Comparison of ENCODE assay signal across 22 cellular contexts in the genomic region with DNA sequence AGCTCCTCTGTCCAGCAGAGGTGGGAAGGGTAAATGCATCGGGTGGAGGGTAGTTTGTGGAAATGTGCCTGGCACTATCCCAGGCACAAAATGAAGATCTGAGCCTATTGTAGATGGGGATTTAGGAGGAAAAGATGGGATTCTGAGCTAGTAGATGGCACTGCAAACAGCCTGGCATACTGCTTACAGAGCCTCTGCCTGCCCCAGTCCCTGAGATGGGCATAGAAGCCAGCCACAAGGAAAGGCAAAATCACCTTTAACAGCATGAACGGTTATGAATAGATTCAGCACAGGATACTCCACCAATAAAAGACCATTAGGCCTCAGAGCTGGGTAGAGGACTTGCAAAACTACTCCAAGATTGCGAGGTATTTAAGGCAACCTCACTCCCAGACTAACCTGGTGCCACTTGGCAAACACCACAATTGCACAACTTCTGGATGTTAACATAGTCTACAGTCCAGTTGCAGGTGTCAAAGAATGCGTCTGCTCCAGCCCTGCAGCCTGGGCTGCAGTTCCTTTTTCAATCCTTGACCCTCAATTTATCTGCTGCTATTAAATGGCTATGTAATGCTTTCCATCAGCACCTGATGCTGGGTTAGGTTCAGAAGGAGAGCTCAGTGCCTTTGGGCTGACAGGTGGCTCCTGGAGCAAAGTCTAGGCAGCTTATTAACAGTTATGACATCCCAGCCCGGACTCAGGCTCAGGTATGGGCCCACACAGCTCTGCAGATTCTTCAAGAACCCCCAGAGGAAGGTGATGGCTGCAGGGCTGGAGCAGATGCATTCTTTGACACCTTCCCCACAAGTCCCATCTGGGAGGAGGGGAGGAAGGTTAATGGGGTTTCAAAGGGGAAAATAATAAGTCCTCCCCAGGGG.
"Had no signal": no experiment of that assay in that cellular context is flagged by ENCODE, and none has a peak within 500 bp of the region (broad histone marks: within the 10 kb centered on the region; RNA-seq: fewer than 3 reads in every experiment).

No MANE protein-coding gene starts in this region.

- DNase-seq: activated T-cell treated with anti-CD3 and anti-CD28 coated beads, Interleukin-2, amount 50 U/mL, for 1 hour; dorsolateral prefrontal cortex; glutamatergic neuron; hippocampal formation; naive thymus-derived CD4-positive, alpha-beta T cell; stimulated activated CD4-positive, alpha-beta T cell treated with anti-CD3 and anti-CD28 coated beads, Interleukin-4, amount 100 ng/mL, for 4 hours; stimulated activated naive CD8-positive, alpha-beta T cell treated with anti-CD3 and anti-CD28 coated beads, Interleukin-15, Interleukin-2, amounts not matched to agents 100 U/mL and 50 U/mL, for 24 hours; substantia nigra; T-helper 9 cell; uterus had no signal

- H3K36me3 ChIP-seq: breast epithelium, thyroid gland, uterus had no signal

- FAIRE-seq: astrocyte, colon, frontal cortex had no signal

- H3K9me3 ChIP-seq: breast epithelium, esophagus muscularis mucosa, thyroid gland, uterus had no signal

- ATAC-seq: activated naive CD4-positive, alpha-beta T cell treated with anti-CD3 and anti-CD28 coated beads, Interleukin-2, amount 50 U/mL, for 72 hours; activated T-helper 17 cell treated with anti-CD3 and anti-CD28 coated beads, Interleukin-2, amount 50 U/mL, for 72 hours; naive thymus-derived CD4-positive, alpha-beta T cell; stimulated activated naive CD8-positive, alpha-beta T cell treated with anti-CD3 and anti-CD28 coated beads, Interleukin-15, Interleukin-2, amounts not matched to agents 100 U/mL and 50 U/mL, for 24 hours had no signal

- H3K27me3 ChIP-seq: breast epithelium, dorsolateral prefrontal cortex, esophagus muscularis mucosa, thyroid gland, uterus had no signal

- H3K27ac Mint-ChIP-seq: activated naive CD4-positive, alpha-beta T cell treated with anti-CD3 and anti-CD28 coated beads, Interleukin-2, amount 50 U/mL, for 72 hours; activated T-helper 17 cell treated with anti-CD3 and anti-CD28 coated beads, Interleukin-2, amount 50 U/mL, for 72 hours; naive thymus-derived CD4-positive, alpha-beta T cell; progenitor cell of endocrine pancreas; WTC11 had no signal

- H3K4me3 ChIP-seq: breast epithelium, dorsolateral prefrontal cortex, esophagus muscularis mucosa, thyroid gland, uterus had no signal

- H3K27ac ChIP-seq: breast epithelium, dorsolateral prefrontal cortex, esophagus muscularis mucosa, thyroid gland, uterus had no signal

- H3K27me3 Mint-ChIP-seq: activated T-helper 17 cell treated with anti-CD3 and anti-CD28 coated beads, Interleukin-2, amount 50 U/mL, for 72 hours; central memory CD8-positive, alpha-beta T cell had no signal

- H3K4me3 Mint-ChIP-seq: activated T-helper 17 cell treated with anti-CD3 and anti-CD28 coated beads, Interleukin-2, amount 50 U/mL, for 72 hours; central memory CD8-positive, alpha-beta T cell; neural crest cell; WTC11 had no signal

- H3K36me3 Mint-ChIP-seq: activated naive CD4-positive, alpha-beta T cell treated with anti-CD3 and anti-CD28 coated beads, Interleukin-2, amount 50 U/mL, for 72 hours; WTC11 had no signal

- H3K4me1 ChIP-seq: breast epithelium, uterus had no signal

- H3K9me3 Mint-ChIP-seq: activated naive CD4-positive, alpha-beta T cell treated with anti-CD3 and anti-CD28 coated beads, Interleukin-2, amount 50 U/mL, for 72 hours; activated T-helper 17 cell treated with anti-CD3 and anti-CD28 coated beads, Interleukin-2, amount 50 U/mL, for 72 hours; central memory CD8-positive, alpha-beta T cell; neural crest cell had no signal

- H3K4me1 Mint-ChIP-seq: activated T-helper 17 cell treated with anti-CD3 and anti-CD28 coated beads, Interleukin-2, amount 50 U/mL, for 72 hours; central memory CD8-positive, alpha-beta T cell had no signal
